Comparison of ENCODE assay signal across 8 cellular contexts in the genomic region with DNA sequence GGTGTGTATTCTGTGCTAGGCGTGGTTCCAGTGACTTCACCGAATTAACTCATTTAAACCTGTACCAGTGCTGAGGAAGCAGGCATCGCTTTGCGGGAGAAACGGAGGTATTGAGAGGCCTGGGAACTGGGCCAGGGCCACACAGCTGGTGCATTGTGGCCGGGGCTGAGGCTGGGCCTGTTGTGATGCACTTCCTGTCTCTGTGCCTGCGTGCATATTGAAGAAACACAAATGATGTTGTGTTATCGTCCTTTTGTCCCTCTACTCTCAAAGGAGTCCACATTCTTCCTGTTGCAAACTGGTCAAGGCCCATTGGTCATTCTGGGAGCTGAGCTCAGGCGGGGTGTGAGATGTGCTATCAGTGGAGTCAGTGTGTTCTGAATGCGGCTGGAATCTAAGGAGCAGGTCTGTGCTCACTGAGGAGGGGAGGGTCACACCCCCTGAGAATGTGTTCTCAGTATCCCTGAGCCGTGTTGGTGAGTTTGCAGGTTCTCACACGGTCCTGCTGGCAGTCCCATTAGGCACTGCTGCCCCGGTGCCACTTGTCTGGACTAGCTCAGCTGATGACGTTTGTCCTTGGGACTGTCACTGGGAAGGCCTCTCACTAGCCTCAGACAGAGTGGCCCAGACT.
DNase-seq lines count a peak whose midpoint lies in the region; ATAC-seq, FAIRE-seq and TF ChIP-seq lines count a peak whose summit lies in the region.

No MANE protein-coding gene starts in this region.

- peak; percentile 22 for DNase-seq in GF-D8 (lab: John Stamatoyannopoulos, UW)
- DNase-seq in T-helper 2 cell treated with Interferon-gamma antibody and Interleukin-4, amounts not matched to agents 5 μg/mL and 100 μg/mL, for 36 hours (ENCODE audit: low spot score), result no peak
- no peak for DNase-seq in endothelial cell (ENCODE audit: low spot score)
- DNase-seq in natural killer cell treated with Interleukin-12 subunit alpha and Interleukin-12 subunit beta and Interleukin-15 and Interleukin-18, amount 100 ng/mL, for 72 hours (ENCODE audit: low spot score), result peak; percentile 67
- no peak for DNase-seq in GM20000 (ENCODE audit: low spot score)
- no peak for DNase-seq in SIG-M5 (lab: John Stamatoyannopoulos, UW)
- no peak for DNase-seq in urothelium cell line (ENCODE audit: low spot score)

- peak; percentile 54 for ATAC-seq in HG02884 (IDR thresholded peaks at IDR 0.05; ENCODE audit: unreplicated experiment)
- peak; percentile 83 for ATAC-seq in natural killer cell treated with Interleukin-12 subunit alpha and Interleukin-12 subunit beta and Interleukin-15 and Interleukin-18, amount 100 ng/mL, for 72 hours

- H3K27me3 Mint-ChIP-seq in T-helper 2 cell treated with Interferon-gamma antibody and Interleukin-4, amounts not matched to agents 5 μg/mL and 100 μg/mL, for 36 hours (ENCODE audit: low read depth), result no peaks in the 10 kb centered on the region
- peaks cover 10% of the 10 kb centered on the region for H3K27me3 Mint-ChIP-seq in endothelial cell (ENCODE audit: unreplicated experiment)
- no peaks in the 10 kb centered on the region for H3K27me3 Mint-ChIP-seq in natural killer cell treated with Interleukin-12 subunit alpha and Interleukin-12 subunit beta and Interleukin-15 and Interleukin-18, amount 100 ng/mL, for 72 hours

- H3K36me3 Mint-ChIP-seq in T-helper 2 cell treated with Interferon-gamma antibody and Interleukin-4, amounts not matched to agents 5 μg/mL and 100 μg/mL, for 36 hours (ENCODE audit: low read depth), result peaks cover 73% of the 10 kb centered on the region
- H3K36me3 Mint-ChIP-seq in endothelial cell (ENCODE audit: low read depth, unreplicated experiment), result peaks cover 38% of the 10 kb centered on the region
- no peaks in the 10 kb centered on the region for H3K36me3 Mint-ChIP-seq in natural killer cell treated with Interleukin-12 subunit alpha and Interleukin-12 subunit beta and Interleukin-15 and Interleukin-18, amount 100 ng/mL, for 72 hours

- peak overlapping the region; percentile 71 for H3K4me3 Mint-ChIP-seq in T-helper 2 cell treated with Interferon-gamma antibody and Interleukin-4, amounts not matched to agents 5 μg/mL and 100 μg/mL, for 36 hours
- peak overlapping the region; percentile 79 for H3K4me3 Mint-ChIP-seq in endothelial cell (ENCODE audit: unreplicated experiment)
- H3K4me3 Mint-ChIP-seq in natural killer cell treated with Interleukin-12 subunit alpha and Interleukin-12 subunit beta and Interleukin-15 and Interleukin-18, amount 100 ng/mL, for 72 hours, result peak overlapping the region; percentile 38

- H3K4me1 Mint-ChIP-seq in T-helper 2 cell treated with Interferon-gamma antibody and Interleukin-4, amounts not matched to agents 5 μg/mL and 100 μg/mL, for 36 hours (ENCODE audit: low read depth), result peaks cover 62% of the 10 kb centered on the region
- peaks cover 77% of the 10 kb centered on the region for H3K4me1 Mint-ChIP-seq in endothelial cell (ENCODE audit: unreplicated experiment)
- H3K4me1 Mint-ChIP-seq in natural killer cell treated with Interleukin-12 subunit alpha and Interleukin-12 subunit beta and Interleukin-15 and Interleukin-18, amount 100 ng/mL, for 72 hours (ENCODE audit: low read depth in 2 of 2), result peaks cover 60 to 70% of the 10 kb centered on the region in 2 donors

- peak overlapping the region; percentile 91 for H3K27ac Mint-ChIP-seq in T-helper 2 cell treated with Interferon-gamma antibody and Interleukin-4, amounts not matched to agents 5 μg/mL and 100 μg/mL, for 36 hours
- H3K27ac Mint-ChIP-seq in endothelial cell (ENCODE audit: unreplicated experiment), result peak overlapping the region; percentile 84
- peak overlapping the region; percentile 68 to 79 for H3K27ac Mint-ChIP-seq in natural killer cell treated with Interleukin-12 subunit alpha and Interleukin-12 subunit beta and Interleukin-15 and Interleukin-18, amount 100 ng/mL, for 72 hours

- FAIRE-seq in urothelium cell line (lab: Jason Lieb, UNC), result no peak

- peaks cover 11% of the 10 kb centered on the region for H3K9me3 Mint-ChIP-seq in T-helper 2 cell treated with Interferon-gamma antibody and Interleukin-4, amounts not matched to agents 5 μg/mL and 100 μg/mL, for 36 hours
- H3K9me3 Mint-ChIP-seq in endothelial cell (ENCODE audit: unreplicated experiment), result no peaks in the 10 kb centered on the region
- H3K9me3 Mint-ChIP-seq in natural killer cell treated with Interleukin-12 subunit alpha and Interleukin-12 subunit beta and Interleukin-15 and Interleukin-18, amount 100 ng/mL, for 72 hours, result peaks cover 3% of the 10 kb centered on the region

- TF ChIP-seq CTCF in endothelial cell (IDR thresholded peaks at IDR 0.05; ENCODE audit: unreplicated experiment) (no peak), GM20000 (IDR thresholded peaks at IDR 0.05; ENCODE audit: extremely low read depth, missing control alignments) (no peak)

Comparison
In these comparisons a context has a peak if more than half of its experiments do, and no peak if none do; other contexts are left out.
1. DNase-seq: peak in GF-D8 (single experiment) and natural killer cell treated with Interleukin-12 subunit alpha and Interleukin-12 subunit beta and Interleukin-15 and Interleukin-18, amount 100 ng/mL, for 72 hours (single experiment); none in T-helper 2 cell treated with Interferon-gamma antibody and Interleukin-4, amounts not matched to agents 5 μg/mL and 100 μg/mL, for 36 hours (single experiment), endothelial cell (single experiment), GM20000 (single experiment), SIG-M5 (single experiment) and urothelium cell line (single experiment).
2. Peak in every context shown above with its lines, with median percentiles within 50 percentile points of each other: H3K27ac Mint-ChIP-seq and H3K4me3 Mint-ChIP-seq.